In genomic region chr15:65254237-65254820, GRCh38 we compare ENCODE assay signal across 17 cellular contexts. TPM values are rescaled to one million over a fixed set of nuclear protein-coding genes. Genes with fewer than 3 reads are reported as not detected.
DNase-seq lines count a peak whose midpoint lies in the region; ATAC-seq and TF ChIP-seq lines count a peak whose summit lies in the region.
"Had no signal": no experiment of that assay in that cellular context is flagged by ENCODE, and none has a peak within 500 bp of the region (broad histone marks: within the 10 kb centered on the region; RNA-seq: fewer than 3 reads in every experiment).

No MANE protein-coding gene starts in this region.

- H4K20me1 ChIP-seq in hepatocyte (ENCODE audit: insufficient read depth, poor library complexity, severe bottlenecking), result no peaks in the 10 kb centered on the region

- TF ChIP-seq CTCF in left ventricle myocardium inferior (IDR thresholded peaks at IDR 0.05; ENCODE audit: borderline replicate concordance) (no peak), hepatocyte (IDR thresholded peaks at IDR 0.05; ENCODE audit: poor library complexity) (no peak), vagina (IDR thresholded peaks at IDR 0.05) (no peak), foreskin fibroblast (IDR thresholded peaks at IDR 0.05; ENCODE audit: low read depth, low read length) (no peak)

- ATAC-seq in right cardiac atrium, result peak; percentile 36 to 47
- ATAC-seq: left lobe of liver had no signal

- H3K4me3 ChIP-seq in right cardiac atrium (ENCODE audit: low read length), result no peak overlapping the region
- no peak overlapping the region for H3K4me3 ChIP-seq in left ventricle myocardium inferior
- H3K4me3 ChIP-seq in hepatocyte, result no peak overlapping the region
- H3K4me3 ChIP-seq in vagina, result no peak overlapping the region
- no peak overlapping the region for H3K4me3 ChIP-seq in foreskin fibroblast (ENCODE audit: low read depth in 1 of 2, low read length in 2 of 2)
- H3K4me3 ChIP-seq: dorsolateral prefrontal cortex, esophagus squamous epithelium had no signal

- WGBS in right cardiac atrium, result 51% methylated on average over 5 of the region's 5 CpGs
- WGBS in hepatocyte (ENCODE audit: low lambda C conversion rate, missing lambda C conversion rate), result 82% methylated on average over 4 of the region's 5 CpGs

- no peak overlapping the region for H2AFZ ChIP-seq in hepatocyte

- H3K4me1 ChIP-seq in right cardiac atrium (ENCODE audit: control insufficient read depth, insufficient read depth, low read length) (no peaks in the 10 kb centered on the region), left ventricle myocardium inferior (peaks cover 10% of the 10 kb centered on the region), hepatocyte (ENCODE audit: insufficient read depth) (peaks cover 30% of the 10 kb centered on the region), vagina (peaks cover 47% of the 10 kb centered on the region)

- no peak overlapping the region for H3K27ac ChIP-seq in right cardiac atrium (ENCODE audit: low read length)
- H3K27ac ChIP-seq in left ventricle myocardium inferior (replicated peaks), result no peak overlapping the region
- peak overlapping the region; percentile 18 for H3K27ac ChIP-seq in hepatocyte
- H3K27ac ChIP-seq in vagina, result peak overlapping the region; percentile 27
- H3K27ac ChIP-seq: dorsolateral prefrontal cortex had no signal

- H3K36me3 ChIP-seq in left ventricle myocardium inferior, result peaks cover 26% of the 10 kb centered on the region
- no peaks in the 10 kb centered on the region for H3K36me3 ChIP-seq in hepatocyte (replicated peaks; ENCODE audit: insufficient read depth, low read depth)
- H3K36me3 ChIP-seq in vagina, result no peaks in the 10 kb centered on the region

- intact Hi-C loops in right cardiac atrium (cut with DNase I) (no loop called here), left ventricle myocardium inferior (cut with micrococcal nuclease) (no loop called here), vagina (cut with DNase I) (no loop called here)

- TF ChIP-seq POLR2A in vagina (IDR thresholded peaks at IDR 0.05), result no peak

- H3K27me3 ChIP-seq in right cardiac atrium (ENCODE audit: control insufficient read depth, insufficient read depth) (no peaks in the 10 kb centered on the region), left ventricle myocardium inferior (ENCODE audit: low read depth) (no peaks in the 10 kb centered on the region), hepatocyte (no peaks in the 10 kb centered on the region), vagina (no peaks in the 10 kb centered on the region)
- H3K27me3 ChIP-seq: dorsolateral prefrontal cortex, esophagus squamous epithelium had no signal

- no peaks in the 10 kb centered on the region for H3K79me2 ChIP-seq in hepatocyte

- H3K9me3 ChIP-seq in right cardiac atrium (ENCODE audit: control insufficient read depth, low read length) (no peaks in the 10 kb centered on the region), left ventricle myocardium inferior (replicated peaks) (no peaks in the 10 kb centered on the region), hepatocyte (ENCODE audit: low read depth) (no peaks in the 10 kb centered on the region), vagina (no peaks in the 10 kb centered on the region)
- H3K9me3 ChIP-seq: esophagus squamous epithelium had no signal

- H3K9me2 ChIP-seq in hepatocyte (replicated peaks; ENCODE audit: insufficient read depth), result no peaks in the 10 kb centered on the region

- DNase-seq in right cardiac atrium (peak; percentile 36 to 77 (median 65)), left ventricle myocardium inferior (no peak), hepatocyte (ENCODE audit: low spot score) (no peak), vagina (ENCODE audit: extremely low spot score in 2 of 2) (no peak), foreskin fibroblast (no peak)
- DNase-seq in activated CD4-positive, alpha-beta T cell treated with anti-CD3 and anti-CD28 coated beads, Interleukin-2, amount 50 U/mL, for 48 hours, result no peak
- DNase-seq: activated CD8-positive, alpha-beta memory T cell treated with anti-CD3 and anti-CD28 coated beads, Interleukin-2, amount 50 U/mL, for 4 hours; activated naive CD4-positive, alpha-beta T cell; dorsolateral prefrontal cortex; esophagus squamous epithelium; Karpas-422; NCI-H1105 treated with DMSO at 0.1 percent for 48 hours; NCI-H345; T-helper 9 cell had no signal

- no peak overlapping the region for H3K4me2 ChIP-seq in hepatocyte

RNA-seq across cellular contexts. Expression of gene PARP16, which starts 32.4 kb away (rescaled TPM):
- total RNA-seq in right cardiac atrium (1 to 10 TPM; 5.2 to 6.1 (median 5.5) TPM), left ventricle myocardium inferior (4.6 TPM), hepatocyte (9.3 and 13.2 TPM in 2 replicates), vagina (12.8 TPM)
- polyA plus RNA-seq in right cardiac atrium (4.3 TPM), hepatocyte (16.0 and 19.7 TPM in 2 replicates)

RNA-seq across cellular contexts. Expression of gene RNU5A-1, which starts 41.5 kb away (rescaled TPM):
- 10 to 100 TPM in 1 of 4 donors, not detected in 3; 12.5 TPM for total RNA-seq in right cardiac atrium
- not detected for polyA plus RNA-seq in right cardiac atrium
- total RNA-seq in left ventricle myocardium inferior, result not detected
- total RNA-seq in hepatocyte, result not detected in 2 replicates
- polyA plus RNA-seq in hepatocyte, result not detected in 2 replicates
- total RNA-seq in vagina, result not detected
- total RNA-seq: esophagus squamous epithelium, left lobe of liver, myocyte, progenitor cell of endocrine pancreas had no signal

RNA-seq across cellular contexts. Expression of gene CILP, which starts 43.1 kb away (rescaled TPM):
- total RNA-seq in right cardiac atrium, result 1 to 10 TPM; 2.3 to 9.9 (median 4.1) TPM
- polyA plus RNA-seq in right cardiac atrium, result 1.3 TPM
- 7.3 TPM for total RNA-seq in left ventricle myocardium inferior
- total RNA-seq in hepatocyte, result 62.9 and 67.1 TPM in 2 replicates
- polyA plus RNA-seq in hepatocyte, result 69.2 and 96.4 TPM in 2 replicates
- 129 TPM for total RNA-seq in vagina

RNA-seq across cellular contexts. Expression of gene RNU5B-1, which starts 50.1 kb away (rescaled TPM):
- 10 to 100 TPM; 16.9 to 71.0 (median 42.7) TPM for total RNA-seq in right cardiac atrium
- polyA plus RNA-seq in right cardiac atrium, result not detected
- total RNA-seq in left ventricle myocardium inferior, result 40.3 TPM
- total RNA-seq in hepatocyte, result not detected in 2 replicates
- not detected in 2 replicates for polyA plus RNA-seq in hepatocyte
- total RNA-seq in vagina, result not detected
- total RNA-seq: esophagus squamous epithelium, left lobe of liver, myocyte had no signal

Comparison
In these comparisons a context has a peak if more than half of its experiments do, and no peak if none do; other contexts are left out.
1. DNase-seq: peak in right cardiac atrium (3 of 3); none in left ventricle myocardium inferior (single experiment), hepatocyte (single experiment), vagina (0 of 2), activated CD4-positive, alpha-beta T cell treated with anti-CD3 and anti-CD28 coated beads, Interleukin-2, amount 50 U/mL, for 48 hours (0 of 2) and foreskin fibroblast (0 of 2).
2. H3K27ac ChIP-seq: peak in hepatocyte (single experiment) and vagina (single experiment); none in right cardiac atrium (single experiment) and left ventricle myocardium inferior (single experiment).